12 cellular contexts compared by ENCODE assay signal in genomic region chr17:79950711-79951110, GRCh38.
DNase-seq lines count a peak whose midpoint lies in the region; ATAC-seq and TF ChIP-seq lines count a peak whose summit lies in the region.
"Had no signal": no experiment of that assay in that cellular context is flagged by ENCODE, and none has a peak within 500 bp of the region (broad histone marks: within the 10 kb centered on the region; RNA-seq: fewer than 3 reads in every experiment).

No MANE protein-coding gene starts in this region.

- H3K27me3 ChIP-seq in HUES48 (ENCODE audit: control insufficient read depth, insufficient read depth, low read length) (no peaks in the 10 kb centered on the region), upper lobe of left lung (no peaks in the 10 kb centered on the region), GM23248 (replicated peaks; ENCODE audit: insufficient read depth) (no peaks in the 10 kb centered on the region)
- H3K27me3 ChIP-seq: breast epithelium had no signal

- H2AFZ ChIP-seq in GM23248 = no peak overlapping the region

- H3K79me2 ChIP-seq in GM23248 (ENCODE audit: insufficient read depth) = no peaks in the 10 kb centered on the region

- H3F3A ChIP-seq in GM23248 (ENCODE audit: insufficient read depth) = no peaks in the 10 kb centered on the region

- DNase-seq in islet precursor cell = peak; percentile 86
- DNase-seq in putamen (ENCODE audit: low spot score) = peak; percentile 84
- no peak for DNase-seq in upper lobe of left lung
- no peak for DNase-seq in foreskin fibroblast
- DNase-seq in GM23248 = no peak
- DNase-seq: NCI-H2107; stimulated activated naive CD4-positive, alpha-beta T cell had no signal

- H3K4me3 ChIP-seq in HUES48 (ENCODE audit: low read depth, low read length) = peak overlapping the region; percentile 51
- H3K4me3 ChIP-seq in upper lobe of left lung = no peak overlapping the region
- no peak overlapping the region for H3K4me3 ChIP-seq in foreskin fibroblast (ENCODE audit: low read depth in 1 of 2, low read length in 2 of 2)
- no peak overlapping the region for H3K4me3 ChIP-seq in GM23248
- H3K4me3 ChIP-seq: skin epidermis had no signal

- H3K9me3 ChIP-seq in HUES48 (ENCODE audit: control insufficient read depth, insufficient read depth, low read length) (no peaks in the 10 kb centered on the region), upper lobe of left lung (no peaks in the 10 kb centered on the region), GM23248 (ENCODE audit: low read depth) (no peaks in the 10 kb centered on the region)
- H3K9me3 ChIP-seq: breast epithelium had no signal

- no peak for TF ChIP-seq POLR2A in upper lobe of left lung (IDR thresholded peaks at IDR 0.05)

- TF ChIP-seq CTCF in upper lobe of left lung (IDR thresholded peaks at IDR 0.05) (no peak), foreskin fibroblast (IDR thresholded peaks at IDR 0.05; ENCODE audit: low read depth, low read length) (no peak)

- no peak for TF ChIP-seq EP300 in upper lobe of left lung (IDR thresholded peaks at IDR 0.05)

- H3K27ac ChIP-seq in HUES48 (ENCODE audit: low read depth, low read length) = peak overlapping the region; percentile 96
- H3K27ac ChIP-seq in angular gyrus (ENCODE audit: low read depth, low read length) = peak overlapping the region; percentile 89
- H3K27ac ChIP-seq in upper lobe of left lung = peak overlapping the region in 1 of 4 donors; percentile 74
- no peak overlapping the region for H3K27ac ChIP-seq in GM23248

- H4K20me1 ChIP-seq in GM23248 (ENCODE audit: insufficient read depth) = no peaks in the 10 kb centered on the region

- H3K36me3 ChIP-seq in HUES48 (ENCODE audit: control insufficient read depth, insufficient read depth, low read length) (peaks cover 29% of the 10 kb centered on the region), upper lobe of left lung (peaks cover 0 to 26% (median 20%) of the 10 kb centered on the region in 4 donors), GM23248 (ENCODE audit: low read depth) (no peaks in the 10 kb centered on the region)
- H3K36me3 ChIP-seq: breast epithelium had no signal

- no peak overlapping the region for H3K4me2 ChIP-seq in GM23248 (ENCODE audit: unreplicated experiment)

- H3K4me1 ChIP-seq in HUES48 (ENCODE audit: control insufficient read depth, insufficient read depth, low read length) (peaks cover 59% of the 10 kb centered on the region), upper lobe of left lung (peaks cover 18 to 22% (median 20%) of the 10 kb centered on the region in 4 donors), GM23248 (ENCODE audit: insufficient read depth) (peaks cover 9% of the 10 kb centered on the region; the same call in 1 of the 2 replicates)

- ATAC-seq in upper lobe of left lung (ENCODE audit: low FRiP score in 2 of 2) (no peak), GM21528 (IDR thresholded peaks at IDR 0.05; ENCODE audit: low FRiP score, unreplicated experiment) (no peak)

- no peaks in the 10 kb centered on the region for H3K9me2 ChIP-seq in GM23248 (ENCODE audit: insufficient read depth)

- in situ Hi-C loops in GM23248 (cut with MboI) = no loop called here

- peak overlapping the region; percentile 69 for H3K9ac ChIP-seq in HUES48 (ENCODE audit: low read depth, low read length)
- no peak overlapping the region for H3K9ac ChIP-seq in GM23248

- 85 to 88% methylated on average over 18 of the region's 18 CpGs for WGBS in upper lobe of left lung, 2 donors
- 94 to 97% methylated on average over 16 to 18 of the region's 18 CpGs for WGBS in GM23248 (ENCODE audit: low coverage in 1 of 2, low lambda C conversion rate in 2 of 2, missing lambda C conversion rate in 2 of 2), 2 experiments

Comparison
In these comparisons a context has a peak if more than half of its experiments do, and no peak if none do; other contexts are left out.
1. DNase-seq: peak in islet precursor cell (single experiment) and putamen (single experiment); none in upper lobe of left lung (0 of 2), foreskin fibroblast (0 of 2) and GM23248 (single experiment).